1 cellular context compared by ENCODE assay signal in genomic region chr22:20940904-20941385, GRCh38.
A peak's percentile ranks its signal among the peaks of the same experiment; 100 is the strongest.
TF ChIP-seq lines count a peak whose summit lies in the region.

No MANE protein-coding gene starts in this region.

TF ChIP-seq in K562, 482 proteins besides CTCF, POLR2A, EP300 and RAD21 (continued from another document and continues in another):
- TF ChIP-seq HMGXB4 (CRISPR knock-in tag; IDR thresholded peaks at IDR 0.05) (0 out of 2 replicates have a peak, but pooled peaks have one; percentile 10), GABPB1 (CRISPR knock-in tag; IDR thresholded peaks at IDR 0.05) (no peak), AFF1 (IDR thresholded peaks at IDR 0.05; ENCODE audit: low read depth in 1 of 2, partially characterized antibody in 2 of 2) (no peak), TBP (optimal IDR thresholded peaks at IDR 0.05; ENCODE audit: low read depth, low read length) (no peak), ZNF165 (CRISPR knock-in tag; IDR thresholded peaks at IDR 0.05; ENCODE audit: borderline replicate concordance) (0 out of 2 replicates have a peak, but pooled peaks have one; percentile 67), SMARCA5 (IDR thresholded peaks at IDR 0.05) (no peak), HNRNPUL1 (IDR thresholded peaks at IDR 0.05; ENCODE audit: low read length) (no peak), ZNF512 (tag; IDR thresholded peaks at IDR 0.05) (no peak), PHB2 (IDR thresholded peaks at IDR 0.05; ENCODE audit: low read depth) (no peak), ZBTB8A (IDR thresholded peaks at IDR 0.05; ENCODE audit: partially characterized antibody) (no peak), ZNF184 (CRISPR knock-in tag; IDR thresholded peaks at IDR 0.05) (no peak), TEAD4 (IDR thresholded peaks at IDR 0.05; ENCODE audit: low read length) (no peak), TEAD4 (CRISPR knock-in tag; IDR thresholded peaks at IDR 0.05; ENCODE audit: borderline replicate concordance) (peak; percentile 54; the same call in 1 of the 2 replicates), REST (CRISPR knock-in tag; IDR thresholded peaks at IDR 0.05; ENCODE audit: low read depth) (no peak), BRF1 (IDR thresholded peaks at IDR 0.05; ENCODE audit: borderline replicate concordance, extremely low read depth, insufficient read length) (no peak), ZNF140 (CRISPR knock-in tag; IDR thresholded peaks at IDR 0.05) (no peak), KLF13 (tag; IDR thresholded peaks at IDR 0.05; ENCODE audit: borderline replicate concordance, low read depth) (no peak), ARID3B (CRISPR knock-in tag; IDR thresholded peaks at IDR 0.05; ENCODE audit: borderline replicate concordance) (peak; percentile 91), ATF2 (CRISPR knock-in tag; IDR thresholded peaks at IDR 0.05) (no peak), KDM4B (IDR thresholded peaks at IDR 0.05; ENCODE audit: borderline replicate concordance in 2 of 2, low read depth in 1 of 2) (no peak), JUND (IDR thresholded peaks at IDR 0.05; ENCODE audit: borderline replicate concordance, low read depth, low read length) (no peak), JUND (tag; IDR thresholded peaks at IDR 0.05; ENCODE audit: borderline replicate concordance, low read depth, low read length) (no peak), SLC30A9 (CRISPR knock-in tag; IDR thresholded peaks at IDR 0.05) (no peak), SRSF7 (optimal IDR thresholded peaks at IDR 0.05; ENCODE audit: low read depth, low read length) (no peak), PHF21A (IDR thresholded peaks at IDR 0.05; ENCODE audit: borderline replicate concordance, low read depth) (no peak), SMAD1 (IDR thresholded peaks at IDR 0.05; ENCODE audit: low read depth, low read length, partially characterized antibody) (no peak), CSDE1 (IDR thresholded peaks at IDR 0.05) (no peak), YY1 (IDR thresholded peaks at IDR 0.05; ENCODE audit: borderline replicate concordance in 1 of 3, control insufficient read depth in 1 of 3, extremely low read depth in 1 of 3, insufficient read depth in 3 of 3, insufficient read length in 1 of 3, insufficient replicate concordance in 2 of 3, low read depth in 1 of 3, low read length in 2 of 3) (no peak), NFYB (IDR thresholded peaks at IDR 0.05; ENCODE audit: extremely low read depth, insufficient read length) (no peak), CHD1 (IDR thresholded peaks at IDR 0.05; ENCODE audit: low read length) (no peak), CHCHD3 (CRISPR knock-in tag; IDR thresholded peaks at IDR 0.05) (no peak), SMAD4 (CRISPR knock-in tag; conservative IDR thresholded peaks at IDR 0.05) (0 out of 2 replicates have a peak, but pooled peaks have one; percentile 28), ZNF232 (CRISPR knock-in tag; IDR thresholded peaks at IDR 0.05) (no peak), MTA3 (IDR thresholded peaks at IDR 0.05; ENCODE audit: borderline replicate concordance) (no peak), MAFK (IDR thresholded peaks at IDR 0.05; ENCODE audit: low read length) (no peak), ZFP91 (CRISPR knock-in tag; IDR thresholded peaks at IDR 0.05) (no peak), CBX2 (IDR thresholded peaks at IDR 0.05; ENCODE audit: insufficient read depth, low read length, poor library complexity, severe bottlenecking) (no peak), MITF (IDR thresholded peaks at IDR 0.05) (no peak), ZNF75A (CRISPR knock-in tag; IDR thresholded peaks at IDR 0.05) (no peak), CBX5 (IDR thresholded peaks at IDR 0.05; ENCODE audit: borderline replicate concordance, low read depth) (no peak), ETS2 (tag; IDR thresholded peaks at IDR 0.05; ENCODE audit: borderline replicate concordance, poor library complexity, severe bottlenecking) (no peak), OTX1 (CRISPR knock-in tag; IDR thresholded peaks at IDR 0.05) (no peak), MCM3 (IDR thresholded peaks at IDR 0.05) (no peak), IFI16 (CRISPR knock-in tag; IDR thresholded peaks at IDR 0.05) (0 out of 2 replicates have a peak, but pooled peaks have one; percentile 62), ZNF277 (CRISPR knock-in tag; IDR thresholded peaks at IDR 0.05; ENCODE audit: borderline replicate concordance) (peak; percentile 26; the same call in 1 of the 2 replicates)
